Comparison of ENCODE assay signal across 1 cellular context in the genomic region with DNA sequence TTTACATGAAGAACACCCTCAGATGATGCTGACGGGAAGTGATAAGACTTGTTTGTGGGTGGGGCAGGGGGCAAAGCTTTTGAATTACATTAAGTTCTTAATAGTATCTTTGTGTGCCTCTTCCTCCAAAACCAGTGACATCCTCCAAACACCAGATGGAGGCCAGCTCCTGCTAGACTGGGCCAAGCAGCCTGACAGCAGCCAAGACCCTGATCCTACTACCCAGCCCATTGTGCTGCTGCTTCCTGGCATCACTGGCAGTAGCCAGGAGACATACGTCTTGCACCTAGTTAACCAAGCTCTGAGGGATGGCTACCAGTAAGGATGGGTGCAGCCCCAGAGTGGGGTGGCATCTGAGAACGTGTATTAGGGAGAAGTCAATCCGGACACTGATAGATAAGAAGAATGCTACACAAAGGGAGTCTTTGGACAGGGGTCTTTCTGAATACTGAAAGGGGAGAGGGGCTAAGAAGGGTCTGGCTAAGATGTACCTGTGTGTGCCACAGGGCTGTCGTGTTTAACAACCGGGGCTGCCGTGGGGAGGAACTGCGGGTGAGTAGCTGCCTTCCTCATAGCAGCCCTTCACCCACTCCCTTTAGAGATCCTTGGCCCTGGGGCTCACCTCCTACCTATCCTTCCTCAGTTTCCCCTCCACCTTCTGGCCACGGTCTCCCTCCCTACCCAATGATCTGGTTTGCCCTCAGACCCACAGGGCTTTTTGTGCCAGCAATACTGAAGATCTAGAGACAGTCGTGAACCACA.
TF ChIP-seq lines count a peak whose summit lies in the region.

No MANE protein-coding gene starts in this region.

TF ChIP-seq in HepG2, 621 proteins besides CTCF, POLR2A, EP300 and RAD21 (continued from another document):
- TF ChIP-seq PHF8 (CRISPR knock-in tag; IDR thresholded peaks at IDR 0.05) = 0 out of 2 replicates have a peak, but pooled peaks have one; percentile 21
- no peak for TF ChIP-seq ZNF777 (CRISPR knock-in tag; IDR thresholded peaks at IDR 0.05)
- TF ChIP-seq NFE2 (CRISPR knock-in tag; IDR thresholded peaks at IDR 0.05) = no peak
- no peak for TF ChIP-seq GATAD2A (CRISPR knock-in tag; IDR thresholded peaks at IDR 0.05)
- TF ChIP-seq KAT8 (CRISPR knock-in tag; IDR thresholded peaks at IDR 0.05) = no peak
- TF ChIP-seq SRSF1 (optimal IDR thresholded peaks at IDR 0.05; ENCODE audit: low read depth, low read length) = no peak
TF ChIP-seq in HepG2: peak in this region for 20.
